Comparison of ENCODE assay signal across 9 cellular contexts in the genomic region with DNA sequence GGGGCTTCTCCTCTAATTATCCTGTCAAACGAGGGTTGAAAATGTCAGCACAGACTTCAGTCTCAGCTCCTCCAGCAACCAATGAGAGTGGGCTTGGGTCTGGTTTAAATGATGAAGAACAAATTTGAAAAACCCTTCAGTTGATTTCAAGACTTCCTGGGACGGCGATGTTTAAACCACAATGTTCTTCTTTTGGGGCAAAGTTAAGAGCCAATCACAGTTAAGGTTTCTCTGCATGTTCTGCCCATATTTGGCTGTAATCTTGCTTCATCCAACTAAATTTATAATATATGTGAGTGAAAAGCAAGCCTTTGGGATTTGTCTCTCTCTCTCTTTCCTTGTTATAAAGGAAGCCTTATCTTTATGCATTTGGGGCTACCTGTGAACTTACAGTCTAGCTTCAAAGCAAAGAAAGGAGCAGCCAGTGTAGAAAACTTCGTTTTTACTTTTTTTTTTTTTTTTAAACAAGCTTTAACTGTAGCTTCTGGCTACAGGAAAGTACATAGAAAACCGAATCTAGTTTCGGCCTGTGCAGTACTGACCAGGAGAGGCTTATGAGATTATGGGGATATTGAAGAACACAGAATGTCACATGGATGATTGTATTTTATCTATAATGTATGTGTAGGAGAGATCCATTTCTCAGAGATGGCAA. TPM values are rescaled to one million over a fixed set of nuclear protein-coding genes. Genes with fewer than 3 reads are reported as not detected.
DNase-seq lines count a peak whose midpoint lies in the region; ATAC-seq and TF ChIP-seq lines count a peak whose summit lies in the region.
"Had no signal": no experiment of that assay in that cellular context is flagged by ENCODE, and none has a peak within 500 bp of the region (broad histone marks: within the 10 kb centered on the region; RNA-seq: fewer than 3 reads in every experiment).

No MANE protein-coding gene starts in this region.

- TF ChIP-seq CTCF in GM12864 (IDR thresholded peaks at IDR 0.05; ENCODE audit: low read depth, low read length, missing control alignments) (no peak), OCI-LY1 (IDR thresholded peaks at IDR 0.05; ENCODE audit: low read length) (no peak), sigmoid colon (IDR thresholded peaks at IDR 0.05) (no peak)

- peak overlapping the region; percentile 6 for H3K4me3 Mint-ChIP-seq in dendritic cell treated with granulocyte-macrophage colony-stimulating factor and Interleukin-4, amounts not matched to agents 40 ng/mL and 50 ng/mL, for 4 days

- DNase-seq in GM12864 (ENCODE audit: low read depth) (no peak), sigmoid colon (no peak), cerebellar nuclear complex (lab: John Stamatoyannopoulos, UW) (no peak), NCI-H1694 treated with DMSO at 0.1 percent for 48 hours (lab: John Stamatoyannopoulos, UW) (no peak)
- no peak for DNase-seq in stimulated activated CD4-positive, alpha-beta T cell treated with anti-CD3 and anti-CD28 coated beads, Interleukin-4, amount 100 ng/mL, for 4 hours
- DNase-seq: aorta had no signal

- intact Hi-C loops in dendritic cell treated with granulocyte-macrophage colony-stimulating factor and Interleukin-4, amounts not matched to agents 40 ng/mL and 50 ng/mL, for 4 days (cut with micrococcal nuclease), result loop anchor here (5.0 to 10.0 kb wide), 2 partner anchors 114 to 164 kb away; partner anchors contain the start of gene TMSB4X
- intact Hi-C loops in sigmoid colon (cut with DNase I), result loop anchor here (10.0 kb wide), 1 partner anchor 394 kb away; no protein-coding TSS in a partner anchor

- no peak for ATAC-seq in GM21526 (IDR thresholded peaks at IDR 0.05; ENCODE audit: low FRiP score, unreplicated experiment)

- TF ChIP-seq POLR2A in sigmoid colon (IDR thresholded peaks at IDR 0.05), result no peak

- peak overlapping the region; percentile 19; the same call in 1 of the 2 replicates for H3K4me3 ChIP-seq in GM12864 (ENCODE audit: low read depth, low read length)
- peak overlapping the region; percentile 46 for H3K4me3 ChIP-seq in OCI-LY1 (ENCODE audit: low read depth, low read length, poor library complexity, severe bottlenecking)
- H3K4me3 ChIP-seq in sigmoid colon, result no peak overlapping the region

- H3K9ac ChIP-seq in OCI-LY1 (ENCODE audit: low read length), result peak overlapping the region; percentile 89

- H3K79me2 ChIP-seq in OCI-LY1 (ENCODE audit: insufficient read depth, low read length), result no peaks in the 10 kb centered on the region

- no peaks in the 10 kb centered on the region for H3K27me3 ChIP-seq in OCI-LY1 (ENCODE audit: insufficient read depth, low read length)
- H3K27me3 ChIP-seq in sigmoid colon, result no peaks in the 10 kb centered on the region

- TF ChIP-seq EP300 in sigmoid colon (IDR thresholded peaks at IDR 0.05), result no peak

- H3K27ac ChIP-seq in OCI-LY1 (ENCODE audit: low read depth, low read length, poor library complexity, severe bottlenecking), result peak overlapping the region; percentile 99
- H3K27ac ChIP-seq in sigmoid colon, result peak overlapping the region; percentile 48 to 55 (median 50)

- no peak overlapping the region for H2AFZ ChIP-seq in OCI-LY1 (ENCODE audit: low read length)

- H3K27ac Mint-ChIP-seq in dendritic cell treated with granulocyte-macrophage colony-stimulating factor and Interleukin-4, amounts not matched to agents 40 ng/mL and 50 ng/mL, for 4 days, result peak overlapping the region; percentile 79

- H3F3A ChIP-seq in OCI-LY1 (ENCODE audit: insufficient read depth, low read length), result no peaks in the 10 kb centered on the region

- H3K4me2 ChIP-seq in OCI-LY1 (ENCODE audit: low read length), result peak overlapping the region; percentile 79

- H3K9me3 ChIP-seq in OCI-LY1 (ENCODE audit: low read length), result no peaks in the 10 kb centered on the region
- no peaks in the 10 kb centered on the region for H3K9me3 ChIP-seq in sigmoid colon

- H3K36me3 ChIP-seq in OCI-LY1 (ENCODE audit: insufficient read depth, low read length), result no peaks in the 10 kb centered on the region
- H3K36me3 ChIP-seq in sigmoid colon, result no peaks in the 10 kb centered on the region

- WGBS in sigmoid colon, 2 donors, result 39 to 71% methylated on average over 6 of the region's 6 CpGs

- no peaks in the 10 kb centered on the region for H3K27me3 Mint-ChIP-seq in dendritic cell treated with granulocyte-macrophage colony-stimulating factor and Interleukin-4, amounts not matched to agents 40 ng/mL and 50 ng/mL, for 4 days

- peaks cover 46% of the 10 kb centered on the region for H3K4me1 Mint-ChIP-seq in dendritic cell treated with granulocyte-macrophage colony-stimulating factor and Interleukin-4, amounts not matched to agents 40 ng/mL and 50 ng/mL, for 4 days (ENCODE audit: low read depth)

- no peaks in the 10 kb centered on the region for H3K9me2 ChIP-seq in OCI-LY1 (ENCODE audit: low read depth, low read length)

- no peaks in the 10 kb centered on the region for H3K9me3 Mint-ChIP-seq in dendritic cell treated with granulocyte-macrophage colony-stimulating factor and Interleukin-4, amounts not matched to agents 40 ng/mL and 50 ng/mL, for 4 days

- H4K20me1 ChIP-seq in OCI-LY1 (ENCODE audit: insufficient read depth, low read length), result no peaks in the 10 kb centered on the region

- H3K36me3 Mint-ChIP-seq in dendritic cell treated with granulocyte-macrophage colony-stimulating factor and Interleukin-4, amounts not matched to agents 40 ng/mL and 50 ng/mL, for 4 days (ENCODE audit: low read depth), result no peaks in the 10 kb centered on the region

- H3K4me1 ChIP-seq in OCI-LY1 (ENCODE audit: insufficient read depth, low read length, severe bottlenecking), result peaks cover 93% of the 10 kb centered on the region
- peaks cover 0 to 5% (median 0%) of the 10 kb centered on the region in 4 donors for H3K4me1 ChIP-seq in sigmoid colon

RNA-seq across cellular contexts. Expression of gene FAM9C, which starts 46.8 kb away (rescaled TPM):
- not detected for total RNA-seq in sigmoid colon
- polyA plus RNA-seq in sigmoid colon, result under 1 TPM in 1 of 3 donors, not detected in 2; 0.17 TPM
- total RNA-seq: aorta had no signal
- polyA plus RNA-seq: aorta had no signal

Comparison
In these comparisons a context has a peak if more than half of its experiments do, and no peak if none do; other contexts are left out.
1. H3K4me3 ChIP-seq: peak in GM12864 (single experiment) and OCI-LY1 (single experiment); none in sigmoid colon (0 of 4).